In genomic region chr15:55281517-55282227, GRCh38 we compare ENCODE assay signal across 1 cellular context.
TF ChIP-seq lines count a peak whose summit lies in the region.

No MANE protein-coding gene starts in this region.

TF ChIP-seq in endothelial cell of umbilical vein, 7 proteins besides CTCF, POLR2A, EP300 and RAD21:
- TF ChIP-seq EZH2 (IDR thresholded peaks at IDR 0.05; ENCODE audit: borderline replicate concordance, low read depth, low read length, severe bottlenecking) (no peak), MAX (IDR thresholded peaks at IDR 0.05; ENCODE audit: insufficient read depth, insufficient read length) (no peak), GATA2 (IDR thresholded peaks at IDR 0.05; ENCODE audit: insufficient read depth, insufficient read length, low read depth, low read length) (no peak), JUN (IDR thresholded peaks at IDR 0.05; ENCODE audit: borderline replicate concordance, insufficient read depth, insufficient read length, low read depth) (no peak), POLR2AphosphoS5 (IDR thresholded peaks at IDR 0.05; ENCODE audit: insufficient read depth, low read depth, low read length) (no peak), FOS (IDR thresholded peaks at IDR 0.05; ENCODE audit: borderline replicate concordance, insufficient read depth, low read length) (no peak), MYC (IDR thresholded peaks at IDR 0.05; ENCODE audit: low read depth, low read length) (no peak)
